10 cellular contexts compared by ENCODE assay signal in genomic region chrX:108299101-108299591, GRCh38.
DNase-seq lines count a peak whose midpoint lies in the region; ATAC-seq lines count a peak whose summit lies in the region.
"Had no signal": no experiment of that assay in that cellular context is flagged by ENCODE, and none has a peak within 500 bp of the region (broad histone marks: within the 10 kb centered on the region; RNA-seq: fewer than 3 reads in every experiment).

No MANE protein-coding gene starts in this region.

- DNase-seq in ELR (ENCODE audit: low read depth): peak; percentile 27
- DNase-seq in fibroblast of the conjunctiva (ENCODE audit: low read depth): peak; percentile 40
- DNase-seq in SKM-1 treated with dmso at 0.1 percent for 144 hours (lab: John Stamatoyannopoulos, UW; ENCODE audit: unreplicated experiment): no peak
- no peak for DNase-seq in T-helper 9 cell
- DNase-seq in DMS153 treated with DMSO at 0.1 percent for 48 hours (lab: John Stamatoyannopoulos, UW; ENCODE audit: unreplicated experiment): no peak
- DNase-seq in activated naive CD8-positive, alpha-beta T cell treated with anti-CD3 and anti-CD28 coated beads, Interleukin-2, amount 50 U/mL, for 24 hours: no peak
- DNase-seq: activated naive CD8-positive, alpha-beta T cell treated with anti-CD3 and anti-CD28 coated beads, Interleukin-2, amount 10 ng/mL, durations not matched to agents 7 days and 5 days had no signal

- H3K4me3 Mint-ChIP-seq in activated naive CD8-positive, alpha-beta T cell treated with anti-CD3 and anti-CD28 coated beads, Interleukin-2, amount 50 U/mL, for 24 hours: no peak overlapping the region
- H3K4me3 Mint-ChIP-seq: activated naive CD8-positive, alpha-beta T cell treated with anti-CD3 and anti-CD28 coated beads, Interleukin-2, amount 10 ng/mL, durations not matched to agents 7 days and 5 days; IgD-negative memory B cell had no signal

- H3K36me3 Mint-ChIP-seq in activated naive CD8-positive, alpha-beta T cell treated with anti-CD3 and anti-CD28 coated beads, Interleukin-2, amount 50 U/mL, for 24 hours (ENCODE audit: low read depth): no peaks in the 10 kb centered on the region
- H3K36me3 Mint-ChIP-seq: activated naive CD8-positive, alpha-beta T cell treated with anti-CD3 and anti-CD28 coated beads, Interleukin-2, amount 10 ng/mL, durations not matched to agents 7 days and 5 days; IgD-negative memory B cell had no signal

- no peak overlapping the region for H3K27ac Mint-ChIP-seq in activated naive CD8-positive, alpha-beta T cell treated with anti-CD3 and anti-CD28 coated beads, Interleukin-2, amount 50 U/mL, for 24 hours
- H3K27ac Mint-ChIP-seq: activated naive CD8-positive, alpha-beta T cell treated with anti-CD3 and anti-CD28 coated beads, Interleukin-2, amount 10 ng/mL, durations not matched to agents 7 days and 5 days; IgD-negative memory B cell had no signal

- H3K9me3 Mint-ChIP-seq in activated naive CD8-positive, alpha-beta T cell treated with anti-CD3 and anti-CD28 coated beads, Interleukin-2, amount 50 U/mL, for 24 hours: no peaks in the 10 kb centered on the region
- H3K9me3 Mint-ChIP-seq: activated naive CD8-positive, alpha-beta T cell treated with anti-CD3 and anti-CD28 coated beads, Interleukin-2, amount 10 ng/mL, durations not matched to agents 7 days and 5 days had no signal

- ATAC-seq in GM21619 (IDR thresholded peaks at IDR 0.05; ENCODE audit: unreplicated experiment): peak; percentile 74
- peak; percentile 67 for ATAC-seq in HG03469 (IDR thresholded peaks at IDR 0.05; ENCODE audit: unreplicated experiment)
- no peak for ATAC-seq in activated naive CD8-positive, alpha-beta T cell treated with anti-CD3 and anti-CD28 coated beads, Interleukin-2, amount 50 U/mL, for 24 hours

- no peaks in the 10 kb centered on the region for H3K27me3 Mint-ChIP-seq in activated naive CD8-positive, alpha-beta T cell treated with anti-CD3 and anti-CD28 coated beads, Interleukin-2, amount 50 U/mL, for 24 hours

- no peaks in the 10 kb centered on the region for H3K4me1 Mint-ChIP-seq in activated naive CD8-positive, alpha-beta T cell treated with anti-CD3 and anti-CD28 coated beads, Interleukin-2, amount 50 U/mL, for 24 hours
- H3K4me1 Mint-ChIP-seq: activated naive CD8-positive, alpha-beta T cell treated with anti-CD3 and anti-CD28 coated beads, Interleukin-2, amount 10 ng/mL, durations not matched to agents 7 days and 5 days; IgD-negative memory B cell had no signal

Comparison
In these comparisons a context has a peak if more than half of its experiments do, and no peak if none do; other contexts are left out.
1. DNase-seq: peak in ELR (single experiment) and fibroblast of the conjunctiva (single experiment); none in SKM-1 treated with dmso at 0.1 percent for 144 hours (single experiment), T-helper 9 cell (single experiment), DMS153 treated with DMSO at 0.1 percent for 48 hours (single experiment) and activated naive CD8-positive, alpha-beta T cell treated with anti-CD3 and anti-CD28 coated beads, Interleukin-2, amount 50 U/mL, for 24 hours (single experiment).